1 cellular context compared by ENCODE assay signal in the genomic region with DNA sequence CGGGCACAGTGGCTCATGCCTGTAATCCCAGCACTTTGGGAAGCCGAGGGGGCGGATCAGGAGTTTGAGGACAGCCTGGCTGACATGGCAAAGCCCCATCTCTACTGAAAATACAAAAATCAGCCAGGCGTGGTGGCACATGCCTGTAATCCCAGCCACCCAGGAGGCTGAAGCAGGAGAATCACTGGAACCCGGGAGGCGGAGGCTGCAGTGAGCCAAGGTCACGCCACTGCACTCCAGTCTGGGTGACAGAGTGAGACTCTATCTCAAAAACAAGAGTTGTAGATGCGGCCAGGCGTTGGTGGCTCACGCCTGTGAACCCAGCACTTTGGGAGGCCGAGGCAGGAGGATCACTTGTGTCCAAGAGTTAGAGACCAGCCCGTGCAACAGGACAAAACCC.
TF ChIP-seq lines count a peak whose summit lies in the region.

No MANE protein-coding gene starts in this region.

TF ChIP-seq in HEK293, 187 proteins besides CTCF, POLR2A, EP300 and RAD21:
- TF ChIP-seq ZNF362 (tag by site-specific recombination; IDR thresholded peaks at IDR 0.05) = 0 out of 2 replicates have a peak, but pooled peaks have one; percentile 14
